ENCODE assay signal across 31 cellular contexts in genomic region chr1:242002072-242002471, GRCh38. TPM values are rescaled to one million over a fixed set of nuclear protein-coding genes. Genes with fewer than 3 reads are reported as not detected.
"Had no signal": no experiment of that assay in that cellular context is flagged by ENCODE, and none has a peak within 500 bp of the region (broad histone marks: within the 10 kb centered on the region; RNA-seq: fewer than 3 reads in every experiment).

No MANE protein-coding gene starts in this region.

- H3K36me3 ChIP-seq: esophagus squamous epithelium, left ventricle myocardium inferior, tibial artery had no signal

- H3K9me3 ChIP-seq: esophagus squamous epithelium, left ventricle myocardium inferior, tibial artery had no signal

- H3K4me3 Mint-ChIP-seq: activated CD4-positive, alpha-beta T cell treated with anti-CD3 and anti-CD28 coated beads, Interleukin-2, amount 10 ng/mL, durations not matched to agents 7 days and 5 days; activated CD8-positive, alpha-beta T cell treated with anti-CD3 and anti-CD28 coated beads, Interleukin-2, amount 10 ng/mL, durations not matched to agents 7 days and 5 days; activated naive CD8-positive, alpha-beta T cell treated with anti-CD3 and anti-CD28 coated beads, Interleukin-2, amount 50 U/mL, for 24 hours; activated T-helper 1 cell treated with anti-CD3 and anti-CD28 coated beads, Interleukin-12 subunit alpha, Interleukin-12 subunit beta, Interleukin-2, Interleukin-4 antibody, amounts not matched to agents 30 ng/mL and 10 ng/mL and 1 ng/mL, durations not matched to agents 14 hours and 24 hours and 36 hours; central memory CD8-positive, alpha-beta T cell; effector memory CD8-positive, alpha-beta T cell; immature natural killer cell; mesothelial cell of epicardium; naive thymus-derived CD8-positive, alpha-beta T cell; stimulated activated naive CD8-positive, alpha-beta T cell treated with anti-CD3 and anti-CD28 coated beads, Interleukin-15, amount 100 ng/mL, for 72 hours; T-cell; T-helper 2 cell treated with Interferon-gamma antibody and Interleukin-4, amounts not matched to agents 5 μg/mL and 100 μg/mL, for 36 hours had no signal

- H3K4me1 ChIP-seq: tibial artery had no signal

- H3K4me2 ChIP-seq: hepatocyte had no signal

- H3K79me2 ChIP-seq: hepatocyte had no signal

- DNase-seq: activated CD4-positive, alpha-beta T cell treated with anti-CD3 and anti-CD28 coated beads, Interleukin-2, amount 10 ng/mL, durations not matched to agents 7 days and 5 days; activated CD8-positive, alpha-beta T cell treated with anti-CD3 and anti-CD28 coated beads, Interleukin-2, amount 10 ng/mL, durations not matched to agents 7 days and 5 days; activated gamma-delta T cell; activated naive CD4-positive, alpha-beta T cell treated with anti-CD3 and anti-CD28 coated beads, Interleukin-2, amount 50 U/mL, for 16 hours; activated naive CD8-positive, alpha-beta T cell treated with anti-CD3 and anti-CD28 coated beads, Interleukin-2, amount 50 U/mL, for 24 hours; aorta; dorsolateral prefrontal cortex; effector memory CD8-positive, alpha-beta T cell; esophagus squamous epithelium; foreskin melanocyte; immature natural killer cell; kidney glomerular epithelial cell; left ventricle myocardium inferior; naive thymus-derived CD8-positive, alpha-beta T cell; retina; stimulated activated CD4-positive, alpha-beta T cell treated with anti-CD3 and anti-CD28 coated beads, Interleukin-12 subunit alpha, Interleukin-12 subunit beta, amount 100 ng/mL, for 4 hours; stimulated activated naive CD8-positive, alpha-beta T cell treated with anti-CD3 and anti-CD28 coated beads, Interleukin-15, amount 100 ng/mL, for 72 hours; T-cell; tibial artery had no signal

- H3K4me3 ChIP-seq: dorsolateral prefrontal cortex, esophagus squamous epithelium, hepatocyte, left ventricle myocardium inferior, tibial artery had no signal

- H2AFZ ChIP-seq: hepatocyte had no signal

- H3K27ac Mint-ChIP-seq: activated CD4-positive, alpha-beta T cell treated with anti-CD3 and anti-CD28 coated beads, Interleukin-2, amount 10 ng/mL, durations not matched to agents 7 days and 5 days; activated CD8-positive, alpha-beta T cell treated with anti-CD3 and anti-CD28 coated beads, Interleukin-2, amount 10 ng/mL, durations not matched to agents 7 days and 5 days; activated naive CD8-positive, alpha-beta T cell treated with anti-CD3 and anti-CD28 coated beads, Interleukin-2, amount 50 U/mL, for 24 hours; activated T-helper 1 cell treated with anti-CD3 and anti-CD28 coated beads, Interleukin-12 subunit alpha, Interleukin-12 subunit beta, Interleukin-2, Interleukin-4 antibody, amounts not matched to agents 30 ng/mL and 10 ng/mL and 1 ng/mL, durations not matched to agents 14 hours and 24 hours and 36 hours; effector memory CD8-positive, alpha-beta T cell; immature natural killer cell; mesothelial cell of epicardium; naive thymus-derived CD8-positive, alpha-beta T cell; progenitor cell of endocrine pancreas; stimulated activated naive CD8-positive, alpha-beta T cell treated with anti-CD3 and anti-CD28 coated beads, Interleukin-15, amount 100 ng/mL, for 72 hours; T-cell; T-helper 2 cell treated with Interferon-gamma antibody and Interleukin-4, amounts not matched to agents 5 μg/mL and 100 μg/mL, for 36 hours had no signal

- H3K27ac ChIP-seq: dorsolateral prefrontal cortex, hepatocyte, left ventricle myocardium inferior, tibial artery, VCaP had no signal

- ATAC-seq: activated CD4-positive, CD25-positive, alpha-beta regulatory T cell treated with anti-CD3 and anti-CD28 coated beads, Interleukin-2, amount 50 U/mL, for 24 hours; activated CD8-positive, alpha-beta T cell treated with anti-CD3 and anti-CD28 coated beads, Interleukin-2, amount 10 ng/mL, durations not matched to agents 7 days and 5 days; activated naive CD8-positive, alpha-beta T cell treated with anti-CD3 and anti-CD28 coated beads, Interleukin-2, amount 50 U/mL, for 24 hours; effector memory CD8-positive, alpha-beta T cell; naive thymus-derived CD8-positive, alpha-beta T cell; stimulated activated naive CD8-positive, alpha-beta T cell treated with anti-CD3 and anti-CD28 coated beads, Interleukin-15, amount 100 ng/mL, for 72 hours; T-cell had no signal

- H3K27me3 Mint-ChIP-seq: activated CD4-positive, alpha-beta T cell treated with anti-CD3 and anti-CD28 coated beads, Interleukin-2, amount 10 ng/mL, durations not matched to agents 7 days and 5 days; central memory CD8-positive, alpha-beta T cell; stimulated activated naive CD8-positive, alpha-beta T cell treated with anti-CD3 and anti-CD28 coated beads, Interleukin-15, amount 100 ng/mL, for 72 hours had no signal

- H3K9me3 Mint-ChIP-seq: activated CD4-positive, alpha-beta T cell treated with anti-CD3 and anti-CD28 coated beads, Interleukin-2, amount 10 ng/mL, durations not matched to agents 7 days and 5 days; activated naive CD8-positive, alpha-beta T cell treated with anti-CD3 and anti-CD28 coated beads, Interleukin-2, amount 50 U/mL, for 24 hours; activated T-helper 1 cell treated with anti-CD3 and anti-CD28 coated beads, Interleukin-12 subunit alpha, Interleukin-12 subunit beta, Interleukin-2, Interleukin-4 antibody, amounts not matched to agents 30 ng/mL and 10 ng/mL and 1 ng/mL, durations not matched to agents 14 hours and 24 hours and 36 hours; central memory CD8-positive, alpha-beta T cell; effector memory CD8-positive, alpha-beta T cell; immature natural killer cell; mesothelial cell of epicardium; naive thymus-derived CD8-positive, alpha-beta T cell; stimulated activated naive CD8-positive, alpha-beta T cell treated with anti-CD3 and anti-CD28 coated beads, Interleukin-15, amount 100 ng/mL, for 72 hours; T-cell; T-helper 2 cell treated with Interferon-gamma antibody and Interleukin-4, amounts not matched to agents 5 μg/mL and 100 μg/mL, for 36 hours had no signal

- H3K4me1 Mint-ChIP-seq: central memory CD8-positive, alpha-beta T cell had no signal

- H3K36me3 Mint-ChIP-seq: immature natural killer cell; mesothelial cell of epicardium; naive thymus-derived CD8-positive, alpha-beta T cell; T-cell had no signal

- H3K27me3 ChIP-seq: dorsolateral prefrontal cortex, hepatocyte had no signal

RNA-seq across cellular contexts. Expression of gene MAP1LC3C, which starts 3.2 kb away (rescaled TPM):
- total RNA-seq: activated CD4-positive, alpha-beta T cell treated with anti-CD3 and anti-CD28 coated beads, Interleukin-2, amount 10 ng/mL, durations not matched to agents 7 days and 5 days; activated CD8-positive, alpha-beta T cell treated with anti-CD3 and anti-CD28 coated beads, Interleukin-2, amount 10 ng/mL, durations not matched to agents 7 days and 5 days; activated T-helper 1 cell treated with anti-CD3 and anti-CD28 coated beads, Interleukin-12 subunit alpha, Interleukin-12 subunit beta, Interleukin-2, Interleukin-4 antibody, amounts not matched to agents 30 ng/mL and 10 ng/mL and 1 ng/mL, durations not matched to agents 14 hours and 24 hours and 36 hours; endothelial cell of umbilical vein; naive thymus-derived CD8-positive, alpha-beta T cell; osteocyte; progenitor cell of endocrine pancreas; T-cell had no signal
- polyA plus RNA-seq: aorta; endothelial cell of umbilical vein; immature natural killer cell; naive thymus-derived CD8-positive, alpha-beta T cell had no signal

RNA-seq across cellular contexts. Expression of gene BECN2, which starts 44.5 kb away (rescaled TPM):
- total RNA-seq: activated CD4-positive, alpha-beta T cell treated with anti-CD3 and anti-CD28 coated beads, Interleukin-2, amount 10 ng/mL, durations not matched to agents 7 days and 5 days; activated CD8-positive, alpha-beta T cell treated with anti-CD3 and anti-CD28 coated beads, Interleukin-2, amount 10 ng/mL, durations not matched to agents 7 days and 5 days; activated T-helper 1 cell treated with anti-CD3 and anti-CD28 coated beads, Interleukin-12 subunit alpha, Interleukin-12 subunit beta, Interleukin-2, Interleukin-4 antibody, amounts not matched to agents 30 ng/mL and 10 ng/mL and 1 ng/mL, durations not matched to agents 14 hours and 24 hours and 36 hours; aorta; dorsolateral prefrontal cortex; endothelial cell of umbilical vein; esophagus squamous epithelium; hepatocyte; left ventricle myocardium inferior; lung microvascular endothelial cell; mesothelial cell of epicardium; naive thymus-derived CD8-positive, alpha-beta T cell; osteocyte; progenitor cell of endocrine pancreas; T-cell; urinary bladder had no signal
- polyA plus RNA-seq: aorta; endothelial cell of umbilical vein; hepatocyte; immature natural killer cell; naive thymus-derived CD8-positive, alpha-beta T cell; urinary bladder had no signal
